In genomic region chr9:108894225-108894997, GRCh38 we compare ENCODE assay signal across 17 cellular contexts. TPM values are rescaled to one million over a fixed set of nuclear protein-coding genes. Genes with fewer than 3 reads are reported as not detected.
DNase-seq lines count a peak whose midpoint lies in the region; ATAC-seq and TF ChIP-seq lines count a peak whose summit lies in the region.
"Had no signal": no experiment of that assay in that cellular context is flagged by ENCODE, and none has a peak within 500 bp of the region (broad histone marks: within the 10 kb centered on the region; RNA-seq: fewer than 3 reads in every experiment).

No MANE protein-coding gene starts in this region.

- H3K36me3 ChIP-seq in hepatocyte (replicated peaks; ENCODE audit: insufficient read depth, low read depth) (no peaks in the 10 kb centered on the region), right lobe of liver (peaks cover 0 to 45% (median 6%) of the 10 kb centered on the region in 4 donors)

- ATAC-seq in T-helper 17 cell (no peak), right lobe of liver (peak; percentile 85 to 93 (median 88)), natural killer cell (no peak), GM18861 (IDR thresholded peaks at IDR 0.05; ENCODE audit: unreplicated experiment) (no peak), HG03432 (IDR thresholded peaks at IDR 0.05; ENCODE audit: unreplicated experiment) (no peak)
- ATAC-seq: A549; CD8-positive, alpha-beta T cell; K562 had no signal

- TF ChIP-seq CTCF in hepatocyte (IDR thresholded peaks at IDR 0.05; ENCODE audit: poor library complexity) (no peak), right lobe of liver (IDR thresholded peaks at IDR 0.05) (no peak), natural killer cell (IDR thresholded peaks at IDR 0.05) (no peak)

- no peak overlapping the region for H2AFZ ChIP-seq in hepatocyte

- H3K79me2 ChIP-seq in hepatocyte, result no peaks in the 10 kb centered on the region

- peaks cover 5% of the 10 kb centered on the region for H3K4me1 Mint-ChIP-seq in T-helper 17 cell
- no peaks in the 10 kb centered on the region for H3K4me1 Mint-ChIP-seq in natural killer cell
- H3K4me1 Mint-ChIP-seq: CD14-positive monocyte had no signal

- no peak overlapping the region for H3K4me3 ChIP-seq in hepatocyte
- H3K4me3 ChIP-seq in right lobe of liver, result no peak overlapping the region
- H3K4me3 ChIP-seq: A549, HAP-1, K562 had no signal

- H3K9me2 ChIP-seq in hepatocyte (replicated peaks; ENCODE audit: insufficient read depth), result no peaks in the 10 kb centered on the region

- H3K9me3 ChIP-seq in T-helper 17 cell (ENCODE audit: control insufficient read depth, low read length, poor library complexity, severe bottlenecking) (no peaks in the 10 kb centered on the region), hepatocyte (ENCODE audit: low read depth) (no peaks in the 10 kb centered on the region), right lobe of liver (no peaks in the 10 kb centered on the region)
- H3K9me3 ChIP-seq: A549, BE2C, Caco-2, HAP-1 had no signal

- H3K36me3 Mint-ChIP-seq in T-helper 17 cell (ENCODE audit: low read depth) (peaks cover 24% of the 10 kb centered on the region), natural killer cell (peaks cover 56% of the 10 kb centered on the region)

- intact Hi-C loops in right lobe of liver (cut with DNase I) (no loop called here), natural killer cell (cut with micrococcal nuclease) (no loop called here)

- no peak for TF ChIP-seq POLR2A in right lobe of liver (IDR thresholded peaks at IDR 0.05)

- no peak overlapping the region for H3K4me3 Mint-ChIP-seq in T-helper 17 cell
- H3K4me3 Mint-ChIP-seq in natural killer cell, result no peak overlapping the region
- H3K4me3 Mint-ChIP-seq: CD14-positive monocyte; CD8-positive, alpha-beta T cell had no signal

- H4K20me1 ChIP-seq in hepatocyte (ENCODE audit: insufficient read depth, poor library complexity, severe bottlenecking), result no peaks in the 10 kb centered on the region

- H3K9me3 Mint-ChIP-seq in natural killer cell, result no peaks in the 10 kb centered on the region
- H3K9me3 Mint-ChIP-seq: CD14-positive monocyte; CD8-positive, alpha-beta T cell had no signal

- H3K27me3 Mint-ChIP-seq in T-helper 17 cell (no peaks in the 10 kb centered on the region), natural killer cell (ENCODE audit: low read depth in 2 of 2) (no peaks in the 10 kb centered on the region)

- peak overlapping the region; percentile 38 for H3K4me2 ChIP-seq in hepatocyte
- H3K4me2 ChIP-seq: A549 had no signal

- H3K27me3 ChIP-seq in hepatocyte (no peaks in the 10 kb centered on the region), right lobe of liver (no peaks in the 10 kb centered on the region)
- H3K27me3 ChIP-seq: BE2C had no signal

- 63% methylated on average over 4 of the region's 4 CpGs for WGBS in hepatocyte (ENCODE audit: low lambda C conversion rate, missing lambda C conversion rate)
- 48% methylated on average over 4 of the region's 4 CpGs for WGBS in right lobe of liver (ENCODE audit: insufficient coverage, low coverage, low lambda C conversion rate, missing lambda C conversion rate)

- DNase-seq in T-helper 17 cell (no peak), hepatocyte (ENCODE audit: low spot score) (no peak), right lobe of liver (peak in 1 of 3 donors; percentile 72), natural killer cell (no peak)
- DNase-seq: BE2C; CD8-positive, alpha-beta T cell; DND-41; GDM1 had no signal

- H3K27ac ChIP-seq in hepatocyte, result no peak overlapping the region
- H3K27ac ChIP-seq in right lobe of liver, result peak overlapping the region; percentile 39 to 79 (median 70)
- H3K27ac ChIP-seq: A549 had no signal

- H3K4me1 ChIP-seq in hepatocyte (ENCODE audit: insufficient read depth), result peaks cover under 1% of the 10 kb centered on the region
- peaks cover 0 to 41% (median 8%) of the 10 kb centered on the region in 4 donors for H3K4me1 ChIP-seq in right lobe of liver
- H3K4me1 ChIP-seq: A549, BE2C, Caco-2, HAP-1 had no signal

- H3K27ac Mint-ChIP-seq in T-helper 17 cell (peak overlapping the region; percentile 24), natural killer cell (no peak overlapping the region)
- H3K27ac Mint-ChIP-seq: CD14-positive monocyte; CD8-positive, alpha-beta T cell had no signal

RNA-seq across cellular contexts. Expression of gene ACTL7A, which starts 32.3 kb away (rescaled TPM):
- total RNA-seq in T-helper 17 cell (not detected), hepatocyte (not detected in 2 replicates), right lobe of liver (not detected), natural killer cell (not detected)
- not detected in 2 replicates for polyA plus RNA-seq in hepatocyte
- total RNA-seq: Caco-2; CD8-positive, alpha-beta T cell; H1; K562 had no signal
- polyA plus RNA-seq: A549, AG04450, CD14-positive monocyte, H1, K562 had no signal

RNA-seq across cellular contexts. Expression of gene ACTL7B, which starts 38.6 kb away (rescaled TPM):
- total RNA-seq in T-helper 17 cell, result under 1 TPM; 0.12 to 0.31 TPM
- total RNA-seq in hepatocyte, result not detected in 2 replicates
- not detected in 2 replicates for polyA plus RNA-seq in hepatocyte
- total RNA-seq in right lobe of liver, result not detected
- total RNA-seq in natural killer cell, result under 1 TPM in 1 of 3 donors, not detected in 2; 0.20 TPM
- total RNA-seq: Caco-2, H1, K562 had no signal
- polyA plus RNA-seq: A549, AG04450, CD14-positive monocyte, H1, K562 had no signal

RNA-seq across cellular contexts. Expression of gene ELP1, which starts 39.5 kb away (rescaled TPM):
- total RNA-seq in T-helper 17 cell, result 10 to 100 TPM; 22.0 to 23.2 TPM
- 49.7 and 68.6 TPM in 2 replicates for total RNA-seq in hepatocyte
- 20.9 and 34.8 TPM in 2 replicates for polyA plus RNA-seq in hepatocyte
- total RNA-seq in right lobe of liver, result 10 to 100 TPM; 10.4 to 20.6 (median 13.0) TPM
- 10 to 100 TPM; 21.8 to 33.0 (median 28.2) TPM for total RNA-seq in natural killer cell

RNA-seq across cellular contexts. Expression of gene ABITRAM, which starts 39.8 kb away (rescaled TPM):
- total RNA-seq in T-helper 17 cell (10 to 100 TPM; 10.5 to 11.1 TPM), hepatocyte (13.7 and 16.4 TPM in 2 replicates), right lobe of liver (1 to 10 TPM; 5.2 to 8.3 (median 6.8) TPM), natural killer cell (1 to 10 TPM; 5.9 to 8.1 (median 7.4) TPM)
- 19.7 and 24.4 TPM in 2 replicates for polyA plus RNA-seq in hepatocyte

Comparison
In these comparisons a context has a peak if more than half of its experiments do, and no peak if none do; other contexts are left out.
1. ATAC-seq: peak in right lobe of liver (4 of 4); none in T-helper 17 cell (single experiment), natural killer cell (0 of 3), GM18861 (single experiment) and HG03432 (single experiment).